In genomic region chr11:77517753-77518152, GRCh38 we compare ENCODE assay signal across 26 cellular contexts.
"Had no signal": no experiment of that assay in that cellular context is flagged by ENCODE, and none has a peak within 500 bp of the region (broad histone marks: within the 10 kb centered on the region; RNA-seq: fewer than 3 reads in every experiment).

No MANE protein-coding gene starts in this region.

- H3K4me3 ChIP-seq: Peyer's patch, SJSA1 had no signal

- DNase-seq: activated CD4-positive, alpha-beta T cell treated with anti-CD3 and anti-CD28 coated beads, Interleukin-2, amount 10 ng/mL, durations not matched to agents 24 days and 14 days; activated CD4-positive, alpha-beta T cell treated with anti-CD3 and anti-CD28 coated beads, Interleukin-2, amount 50 U/mL, for 4 hours; activated CD8-positive, alpha-beta T cell treated with anti-CD3 and anti-CD28 coated beads for 36 hours; activated effector memory CD4-positive, alpha-beta T cell treated with anti-CD3 and anti-CD28 coated beads, Interleukin-2, amount 50 U/mL, for 16 hours; activated naive CD4-positive, alpha-beta T cell; activated naive CD4-positive, alpha-beta T cell treated with anti-CD3 and anti-CD28 coated beads, Interleukin-2, amount 50 U/mL, for 16 hours; activated naive CD8-positive, alpha-beta T cell treated with anti-CD3 and anti-CD28 coated beads for 36 hours; activated T-cell treated with anti-CD3 and anti-CD28 coated beads, Interleukin-2, amount 50 U/mL, for 1 hour; activated T-cell treated with anti-CD3 and anti-CD28 coated beads, Interleukin-2, amount 50 U/mL, for 72 hours; amniotic stem cell; aorta; brain microvascular endothelial cell; Karpas-422; KBM-7; NCI-H1048; NCI-H1105 treated with DMSO at 0.1 percent for 48 hours; NCI-H1436 treated with DMSO at 0.1 percent for 48 hours; NCI-H1694 treated with DMSO at 0.1 percent for 48 hours; NCI-H2029; NCI-H345; NK-92 treated with Interleukin-12 subunit alpha and Interleukin-12 subunit beta, amount 100 ng/mL, for 24 hours; Peyer's patch; RPMI8226; SHP77 treated with DMSO at 0.1 percent for 48 hours; SK-N-SH had no signal
